12 cellular contexts compared by ENCODE assay signal in the genomic region with DNA sequence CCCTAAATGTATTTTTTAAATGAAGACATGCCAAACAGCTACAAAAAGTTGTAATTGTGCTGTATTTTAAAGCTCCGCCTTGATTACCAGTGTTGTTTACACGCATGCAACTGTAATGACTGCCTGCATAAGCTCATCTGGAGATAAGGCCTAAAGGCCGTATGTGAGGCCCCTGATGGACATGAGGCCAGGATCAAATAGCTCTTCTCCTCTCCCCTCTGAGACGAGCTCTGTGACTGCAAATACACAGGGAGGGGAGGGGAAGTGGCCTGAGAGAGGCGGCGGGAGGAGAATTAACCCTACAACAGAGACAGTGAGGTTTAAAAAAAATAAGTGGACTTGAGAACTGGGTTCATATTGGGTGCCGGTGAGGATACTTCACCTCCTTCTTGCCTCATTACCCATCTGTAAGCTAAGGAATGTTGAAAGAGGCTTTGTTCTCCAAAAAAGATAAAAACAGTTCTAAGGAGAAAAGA.
DNase-seq lines count a peak whose midpoint lies in the region; ATAC-seq, FAIRE-seq and TF ChIP-seq lines count a peak whose summit lies in the region.
"Had no signal": no experiment of that assay in that cellular context is flagged by ENCODE, and none has a peak within 500 bp of the region (broad histone marks: within the 10 kb centered on the region; RNA-seq: fewer than 3 reads in every experiment).

No MANE protein-coding gene starts in this region.

- H3K36me3 Mint-ChIP-seq in endothelial cell (ENCODE audit: low read depth, unreplicated experiment) (peaks cover 7% of the 10 kb centered on the region), T-cell (no peaks in the 10 kb centered on the region)

- H3K27me3 ChIP-seq in HepG2 (ENCODE audit: control insufficient read depth in 1 of 2, insufficient read depth in 2 of 2, low read length in 2 of 2) = peaks cover 1 to 14% of the 10 kb centered on the region in 2 experiments; a peak in 1 of 5 replicates
- H3K27me3 ChIP-seq: colonic mucosa had no signal

- no peak overlapping the region for H3K27ac ChIP-seq in HepG2 (ENCODE audit: extremely low read length, insufficient read depth, low read length)
- peak overlapping the region; percentile 57 for H3K27ac ChIP-seq in temporal lobe (ENCODE audit: low read depth, low read length)
- H3K27ac ChIP-seq in coronary artery = peak overlapping the region in 1 of 2 donors; percentile 65
- H3K27ac ChIP-seq in OCI-LY7 (ENCODE audit: low read depth, low read length, poor library complexity, severe bottlenecking) = no peak overlapping the region
- H3K27ac ChIP-seq: colonic mucosa had no signal

- H3K27ac Mint-ChIP-seq in endothelial cell (ENCODE audit: unreplicated experiment) (no peak overlapping the region), T-cell (no peak overlapping the region)

- H3K9me3 Mint-ChIP-seq in endothelial cell (ENCODE audit: unreplicated experiment) (no peaks in the 10 kb centered on the region), T-cell (peaks cover 0 to 12% (median 4%) of the 10 kb centered on the region in 3 donors)

- H3K9me3 ChIP-seq in HepG2 (ENCODE audit: low read length) (no peaks in the 10 kb centered on the region), OCI-LY7 (ENCODE audit: low read length) (no peaks in the 10 kb centered on the region)
- H3K9me3 ChIP-seq: colonic mucosa had no signal

- in situ Hi-C loops in HepG2 (cut with HindIII; ENCODE audit: extremely low pct_ligation_motif_present, low pct_unique_long_range_greater_than_20kb) = no loop called here

- peak overlapping the region; percentile 40 for H3K4me3 Mint-ChIP-seq in endothelial cell (ENCODE audit: unreplicated experiment)
- H3K4me3 Mint-ChIP-seq in T-cell = no peak overlapping the region

- no peaks in the 10 kb centered on the region for H3K4me1 ChIP-seq in HepG2 (ENCODE audit: insufficient read depth, low read length)
- no peaks in the 10 kb centered on the region for H3K4me1 ChIP-seq in OCI-LY7 (ENCODE audit: insufficient read depth, low read length, poor library complexity, severe bottlenecking)
- H3K4me1 ChIP-seq: colonic mucosa had no signal

- H3K4me1 Mint-ChIP-seq in endothelial cell (ENCODE audit: unreplicated experiment) (peaks cover 23% of the 10 kb centered on the region), T-cell (no peaks in the 10 kb centered on the region)

- WGBS in HepG2 (ENCODE audit: low lambda C conversion rate) = 40% methylated on average over 5 of the region's 7 CpGs

- no peak for TF ChIP-seq RAD21 in HepG2 (CRISPR knock-in tag; IDR thresholded peaks at IDR 0.05)

- no peak for TF ChIP-seq POLR2A in HepG2 (IDR thresholded peaks at IDR 0.05; ENCODE audit: insufficient read depth in 1 of 2, low read depth in 2 of 2, low read length in 2 of 2)

- ATAC-seq in HepG2 = peak; percentile 31; the same call in 1 of the 3 replicates
- ATAC-seq in T-cell (replicated peaks in 1 of 4) = no peak
- ATAC-seq: HCT116 had no signal

- H3K9me2 ChIP-seq in OCI-LY7 (ENCODE audit: insufficient read depth, low read length) = no peaks in the 10 kb centered on the region

- POLR2A ChIA-PET in HepG2 (lab: Yijun Ruan, JAX) = no interaction called here
- POLR2A ChIA-PET in T-cell (lab: Charles Lee) = no interaction called here
- POLR2A ChIA-PET in OCI-LY7 (lab: Charles Lee) = no interaction called here

- H3K4me2 ChIP-seq in HepG2 (ENCODE audit: low read depth, low read length) (no peak overlapping the region), OCI-LY7 (ENCODE audit: low read length) (no peak overlapping the region)

- H3K36me3 ChIP-seq in HepG2 (replicated peaks in 1 of 2; ENCODE audit: control insufficient read depth in 1 of 2, insufficient read depth in 2 of 2, low read length in 2 of 2) = no peaks in the 10 kb centered on the region
- H3K36me3 ChIP-seq in OCI-LY7 (ENCODE audit: insufficient read depth, low read length) = no peaks in the 10 kb centered on the region
- H3K36me3 ChIP-seq: colonic mucosa had no signal

- no peak for FAIRE-seq in HepG2 (lab: Jason Lieb, UNC)

- no peak for TF ChIP-seq EP300 in HepG2 (IDR thresholded peaks at IDR 0.05; ENCODE audit: low read depth in 2 of 2, low read length in 2 of 2)
- TF ChIP-seq EP300 in HepG2 (CRISPR knock-in tag; IDR thresholded peaks at IDR 0.05; ENCODE audit: borderline replicate concordance) = no peak

- BruUV-seq in HepG2 (replicated peaks; lab: Mats Ljungman, UMichigan) (no TSS peak), OCI-LY7 (replicated peaks; lab: Mats Ljungman, UMichigan) (no TSS peak)

- H3K79me2 ChIP-seq in HepG2 (ENCODE audit: insufficient read depth, low read length) (no peaks in the 10 kb centered on the region), OCI-LY7 (ENCODE audit: insufficient read depth, low read depth, low read length) (no peaks in the 10 kb centered on the region)

- TF ChIP-seq CTCF in endothelial cell (IDR thresholded peaks at IDR 0.05; ENCODE audit: unreplicated experiment) (no peak), HepG2 (CRISPR knock-in tag; IDR thresholded peaks at IDR 0.05) (no peak), coronary artery (IDR thresholded peaks at IDR 0.05) (no peak), OCI-LY7 (conservative IDR thresholded peaks at IDR 0.05; ENCODE audit: low read length) (no peak)

- DNase-seq in NCI-H226 (peak; percentile 44), endothelial cell (ENCODE audit: low spot score) (no peak), HepG2 (ENCODE audit: low spot score) (no peak), coronary artery (ENCODE audit: low spot score) (no peak), T-cell (no peak), OCI-LY7 (ENCODE audit: low spot score) (no peak), midbrain (lab: John Stamatoyannopoulos, UW) (no peak)
- DNase-seq: activated CD4-positive, alpha-beta T cell treated with anti-CD3 and anti-CD28 coated beads for 1 hour; colonic mucosa; stimulated activated CD4-positive, alpha-beta T cell treated with anti-CD3 and anti-CD28 coated beads, Interleukin-12 subunit alpha, Interleukin-12 subunit beta, amount 100 ng/mL, for 4 hours had no signal

- CTCF ChIA-PET in HepG2 (lab: Yijun Ruan, JAX; ENCODE audit: low intra/inter-chr PET ratio, low total read pairs) = no interaction called here
- CTCF ChIA-PET in T-cell (lab: Charles Lee) = no interaction called here
- CTCF ChIA-PET in OCI-LY7 (lab: Charles Lee; ENCODE audit: unreplicated experiment) = no interaction called here

- H2AFZ ChIP-seq in HepG2 (ENCODE audit: low read length) = no peak overlapping the region
- no peak overlapping the region for H2AFZ ChIP-seq in OCI-LY7 (ENCODE audit: low read length)

- no peak overlapping the region for H3K4me3 ChIP-seq in HepG2 (replicated peaks in 1 of 3; ENCODE audit: insufficient read depth in 1 of 3, low read depth in 2 of 3, low read length in 3 of 3)
- H3K4me3 ChIP-seq in coronary artery = no peak overlapping the region
- no peak overlapping the region for H3K4me3 ChIP-seq in OCI-LY7 (ENCODE audit: low read depth, low read length, poor library complexity, severe bottlenecking)
- H3K4me3 ChIP-seq: colonic mucosa had no signal

- peaks cover 9% of the 10 kb centered on the region for H3K27me3 Mint-ChIP-seq in endothelial cell (ENCODE audit: unreplicated experiment)
- peaks cover 4 to 21% of the 10 kb centered on the region in 2 donors for H3K27me3 Mint-ChIP-seq in T-cell

- no peak overlapping the region for H3K9ac ChIP-seq in HepG2 (ENCODE audit: insufficient read depth, low read depth, low read length)

- H4K20me1 ChIP-seq in HepG2 (ENCODE audit: insufficient read depth, low read length) (no peaks in the 10 kb centered on the region), OCI-LY7 (ENCODE audit: insufficient read depth, low read length) (no peaks in the 10 kb centered on the region)

- intact Hi-C loops in HepG2 (cut with micrococcal nuclease; ENCODE audit: unreplicated experiment) = no loop called here
- intact Hi-C loops in OCI-LY7 (cut with micrococcal nuclease; ENCODE audit: unreplicated experiment) = no loop called here

TF ChIP-seq in HepG2, 621 proteins besides CTCF, POLR2A, EP300 and RAD21 (continues in another document):
- TF ChIP-seq GLI4 (CRISPR knock-in tag; IDR thresholded peaks at IDR 0.05; ENCODE audit: borderline replicate concordance) (no peak), EHMT2 (IDR thresholded peaks at IDR 0.05; ENCODE audit: borderline replicate concordance, low read depth, low read length) (no peak), GABPB1 (CRISPR knock-in tag; IDR thresholded peaks at IDR 0.05) (no peak), SIN3A (IDR thresholded peaks at IDR 0.05; ENCODE audit: borderline replicate concordance, low read depth, low read length) (no peak), ZNF510 (CRISPR knock-in tag; IDR thresholded peaks at IDR 0.05; ENCODE audit: low read depth) (no peak), SSRP1 (CRISPR knock-in tag; IDR thresholded peaks at IDR 0.05) (no peak), ZMYM3 (CRISPR knock-in tag; IDR thresholded peaks at IDR 0.05) (no peak), ZNF781 (CRISPR knock-in tag; IDR thresholded peaks at IDR 0.05; ENCODE audit: borderline replicate concordance, not compliant biosample characterization) (no peak), TOE1 (CRISPR knock-in tag; IDR thresholded peaks at IDR 0.05) (no peak), KDM5A (IDR thresholded peaks at IDR 0.05; ENCODE audit: borderline replicate concordance, low read length) (no peak)
- TF ChIP-seq, protein P1, sequence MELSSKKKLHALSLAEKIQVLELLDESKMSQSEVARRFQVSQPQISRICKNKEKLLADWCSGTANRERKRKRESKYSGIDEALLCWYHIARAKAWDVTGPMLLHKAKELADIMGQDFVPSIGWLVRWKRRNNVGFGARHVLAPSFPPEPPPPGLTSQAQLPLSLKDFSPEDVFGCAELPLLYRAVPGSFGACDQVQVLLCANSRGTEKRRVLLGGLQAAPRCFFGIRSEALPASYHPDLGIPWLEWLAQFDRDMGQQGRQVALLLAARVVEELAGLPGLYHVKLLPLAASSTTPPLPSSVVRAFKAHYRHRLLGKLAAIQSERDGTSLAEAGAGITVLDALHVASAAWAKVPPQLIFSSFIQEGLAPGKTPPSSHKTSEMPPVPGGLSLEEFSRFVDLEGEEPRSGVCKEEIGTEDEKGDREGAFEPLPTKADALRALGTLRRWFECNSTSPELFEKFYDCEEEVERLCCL (CRISPR knock-in tag; IDR thresholded peaks at IDR 0.05; ENCODE audit: borderline replicate concordance) = no peak
